Comparison of ENCODE assay signal across 7 cellular contexts in the genomic region with DNA sequence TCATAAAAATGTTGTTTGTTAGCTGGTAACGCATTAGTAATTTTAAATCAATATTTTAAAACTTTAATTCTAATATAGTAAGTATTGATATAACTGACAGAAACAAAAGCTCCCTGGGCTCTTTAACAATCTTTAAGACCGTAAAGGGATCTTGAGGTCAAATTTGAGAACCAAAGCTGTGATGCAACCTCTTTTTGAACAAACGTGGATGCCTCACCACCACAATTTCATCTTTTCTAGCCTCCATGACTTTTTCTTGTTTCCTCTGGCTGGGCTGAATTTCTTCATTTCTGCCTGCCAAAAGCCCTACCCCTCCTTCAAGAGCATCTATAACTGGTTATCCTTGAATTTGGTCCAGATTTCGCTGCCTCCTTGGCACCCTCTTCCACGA. TPM values are rescaled to one million over a fixed set of nuclear protein-coding genes. Genes with fewer than 3 reads are reported as not detected.
DNase-seq lines count a peak whose midpoint lies in the region; ATAC-seq and TF ChIP-seq lines count a peak whose summit lies in the region.

No MANE protein-coding gene starts in this region.

- H3K4me1 ChIP-seq in KMS-11 (ENCODE audit: low read depth, poor library complexity, severe bottlenecking) = peaks cover 16% of the 10 kb centered on the region
- H3K4me1 ChIP-seq in subcutaneous abdominal adipose tissue (ENCODE audit: control insufficient read depth in 5 of 5, insufficient read depth in 5 of 5, low read length in 5 of 5) = peaks cover 0 to 22% (median 13%) of the 10 kb centered on the region in 5 donors

- intact Hi-C loops in activated T-helper 1 cell treated with anti-CD3 and anti-CD28 coated beads, Interleukin-12 subunit alpha, Interleukin-12 subunit beta, Interleukin-2, Interleukin-4 antibody, amounts not matched to agents 30 ng/mL and 10 ng/mL and 1 ng/mL, durations not matched to agents 14 hours and 24 hours and 36 hours (cut with micrococcal nuclease) = loop anchor here (1.0 to 5.0 kb wide), 11 partner anchors 9 to 1726 kb away; partner anchors contain the start of genes ALMS1, AUP1, CCT7 and EGR4

- H3K27ac Mint-ChIP-seq in activated T-helper 1 cell treated with anti-CD3 and anti-CD28 coated beads, Interleukin-12 subunit alpha, Interleukin-12 subunit beta, Interleukin-2, Interleukin-4 antibody, amounts not matched to agents 30 ng/mL and 10 ng/mL and 1 ng/mL, durations not matched to agents 14 hours and 24 hours and 36 hours = peak overlapping the region; percentile 89
- peak overlapping the region; percentile 56 to 93 (median 84) for H3K27ac Mint-ChIP-seq in immature natural killer cell

- H3K4me3 ChIP-seq in KMS-11 (IDR thresholded peaks at IDR 0.05; ENCODE audit: insufficient read depth, low read depth, low read length) (peak overlapping the region; percentile 80), subcutaneous abdominal adipose tissue (ENCODE audit: low read depth in 1 of 5, low read length in 5 of 5) (peak overlapping the region; percentile 25 to 83 (median 79))

- ATAC-seq in HG03196 (IDR thresholded peaks at IDR 0.05; ENCODE audit: unreplicated experiment) = no peak

- peak overlapping the region; percentile 85 for H3K4me3 Mint-ChIP-seq in activated T-helper 1 cell treated with anti-CD3 and anti-CD28 coated beads, Interleukin-12 subunit alpha, Interleukin-12 subunit beta, Interleukin-2, Interleukin-4 antibody, amounts not matched to agents 30 ng/mL and 10 ng/mL and 1 ng/mL, durations not matched to agents 14 hours and 24 hours and 36 hours
- peak overlapping the region; percentile 68 to 87 (median 84) for H3K4me3 Mint-ChIP-seq in immature natural killer cell

- no peaks in the 10 kb centered on the region for H3K27me3 Mint-ChIP-seq in activated T-helper 1 cell treated with anti-CD3 and anti-CD28 coated beads, Interleukin-12 subunit alpha, Interleukin-12 subunit beta, Interleukin-2, Interleukin-4 antibody, amounts not matched to agents 30 ng/mL and 10 ng/mL and 1 ng/mL, durations not matched to agents 14 hours and 24 hours and 36 hours (ENCODE audit: insufficient read depth)
- H3K27me3 Mint-ChIP-seq in immature natural killer cell (ENCODE audit: low read depth in 3 of 3) = peaks cover 0 to 4% (median 2%) of the 10 kb centered on the region in 3 donors

- H4K20me1 ChIP-seq in KMS-11 (ENCODE audit: insufficient read depth) = no peaks in the 10 kb centered on the region

- H3K9me3 Mint-ChIP-seq in activated T-helper 1 cell treated with anti-CD3 and anti-CD28 coated beads, Interleukin-12 subunit alpha, Interleukin-12 subunit beta, Interleukin-2, Interleukin-4 antibody, amounts not matched to agents 30 ng/mL and 10 ng/mL and 1 ng/mL, durations not matched to agents 14 hours and 24 hours and 36 hours = no peaks in the 10 kb centered on the region
- H3K9me3 Mint-ChIP-seq in immature natural killer cell = no peaks in the 10 kb centered on the region

- peak overlapping the region; percentile 94 for H3K27ac ChIP-seq in KMS-11
- H3K27ac ChIP-seq in subcutaneous abdominal adipose tissue (ENCODE audit: low read depth, low read length) = peak overlapping the region; percentile 65

- no peaks in the 10 kb centered on the region for H3K36me3 ChIP-seq in KMS-11 (ENCODE audit: insufficient read depth)
- peaks cover 4 to 15% (median 7%) of the 10 kb centered on the region in 5 donors for H3K36me3 ChIP-seq in subcutaneous abdominal adipose tissue (ENCODE audit: control insufficient read depth in 5 of 5, insufficient read depth in 5 of 5, low read length in 5 of 5)

- H3K36me3 Mint-ChIP-seq in activated T-helper 1 cell treated with anti-CD3 and anti-CD28 coated beads, Interleukin-12 subunit alpha, Interleukin-12 subunit beta, Interleukin-2, Interleukin-4 antibody, amounts not matched to agents 30 ng/mL and 10 ng/mL and 1 ng/mL, durations not matched to agents 14 hours and 24 hours and 36 hours (ENCODE audit: low read depth) = peaks cover 39% of the 10 kb centered on the region
- peaks cover 9 to 18% (median 16%) of the 10 kb centered on the region in 3 donors for H3K36me3 Mint-ChIP-seq in immature natural killer cell

- peaks cover 0 to 4% (median 2%) of the 10 kb centered on the region in 5 donors for H3K9me3 ChIP-seq in subcutaneous abdominal adipose tissue (ENCODE audit: control insufficient read depth in 5 of 5, low read length in 5 of 5)

- TF ChIP-seq CTCF in KMS-11 (conservative IDR thresholded peaks at IDR 0.05; ENCODE audit: low read depth, low read length) = no peak

- DNase-seq in activated T-helper 1 cell treated with anti-CD3 and anti-CD28 coated beads, Interleukin-12 subunit alpha, Interleukin-12 subunit beta, Interleukin-2, Interleukin-4 antibody, amounts not matched to agents 30 ng/mL and 10 ng/mL and 1 ng/mL, durations not matched to agents 14 hours and 24 hours and 36 hours (ENCODE audit: low spot score) = no peak
- no peak for DNase-seq in immature natural killer cell
- DNase-seq in activated CD4-positive, CD25-positive, alpha-beta regulatory T cell (lab: John Stamatoyannopoulos, UW) = no peak
- DNase-seq in DMS153 (lab: John Stamatoyannopoulos, UW) = no peak

- peak overlapping the region; percentile 75 for H2AFZ ChIP-seq in KMS-11 (ENCODE audit: low read depth)

- peak overlapping the region; percentile 74 for H3K4me2 ChIP-seq in KMS-11

- no peaks in the 10 kb centered on the region for H3K27me3 ChIP-seq in KMS-11 (ENCODE audit: insufficient read depth, low read depth)
- no peaks in the 10 kb centered on the region for H3K27me3 ChIP-seq in subcutaneous abdominal adipose tissue (ENCODE audit: control insufficient read depth in 5 of 5, insufficient read depth in 4 of 5, low read length in 5 of 5)

- H3K9ac ChIP-seq in KMS-11 (peak overlapping the region; percentile 97), subcutaneous abdominal adipose tissue (ENCODE audit: low read length in 5 of 5) (peak overlapping the region; percentile 3 to 79 (median 31))

- H3K4me1 Mint-ChIP-seq in activated T-helper 1 cell treated with anti-CD3 and anti-CD28 coated beads, Interleukin-12 subunit alpha, Interleukin-12 subunit beta, Interleukin-2, Interleukin-4 antibody, amounts not matched to agents 30 ng/mL and 10 ng/mL and 1 ng/mL, durations not matched to agents 14 hours and 24 hours and 36 hours (ENCODE audit: low read depth) = peaks cover 66% of the 10 kb centered on the region
- peaks cover 20 to 53% of the 10 kb centered on the region in 2 donors for H3K4me1 Mint-ChIP-seq in immature natural killer cell

- no peaks in the 10 kb centered on the region for H3K79me2 ChIP-seq in KMS-11 (ENCODE audit: insufficient read depth, low read depth)

RNA-seq across cellular contexts. Expression of gene POLE4, which starts 0.6 kb away (rescaled TPM):
- total RNA-seq in activated T-helper 1 cell treated with anti-CD3 and anti-CD28 coated beads, Interleukin-12 subunit alpha, Interleukin-12 subunit beta, Interleukin-2, Interleukin-4 antibody, amounts not matched to agents 30 ng/mL and 10 ng/mL and 1 ng/mL, durations not matched to agents 14 hours and 24 hours and 36 hours = 48.4 and 56.7 TPM in 2 replicates
- polyA plus RNA-seq in immature natural killer cell = 100 to 1,000 TPM in 1 of 3 donors, 10 to 100 TPM in 2; 92.2 to 181 (median 98.5) TPM
